21 cellular contexts compared by ENCODE assay signal in genomic region chr11:118318112-118319030, GRCh38. TPM values are rescaled to one million over a fixed set of nuclear protein-coding genes. Genes with fewer than 3 reads are reported as not detected.
A peak's percentile ranks its signal among the peaks of the same experiment; 100 is the strongest.
DNase-seq lines count a peak whose midpoint lies in the region; FAIRE-seq and TF ChIP-seq lines count a peak whose summit lies in the region.
"Had no signal": no experiment of that assay in that cellular context is flagged by ENCODE, and none has a peak within 500 bp of the region (broad histone marks: within the 10 kb centered on the region; RNA-seq: fewer than 3 reads in every experiment).

No MANE protein-coding gene starts in this region.

- FAIRE-seq in bronchial epithelial cell (lab: Jason Lieb, UNC) = no peak

- no peak for TF ChIP-seq CTCF in MCF 10A (IDR thresholded peaks at IDR 0.05; ENCODE audit: unreplicated experiment)
- TF ChIP-seq CTCF in breast epithelium (IDR thresholded peaks at IDR 0.05) = no peak
- no peak for TF ChIP-seq CTCF in bronchial epithelial cell (IDR thresholded peaks at IDR 0.05; ENCODE audit: insufficient read depth, low read length, severe bottlenecking)

- H3K27me3 Mint-ChIP-seq in MCF 10A (ENCODE audit: insufficient read depth, unreplicated experiment) = no peaks in the 10 kb centered on the region

- DNase-seq in MCF 10A (ENCODE audit: unreplicated experiment) = peak; percentile 4
- no peak for DNase-seq in breast epithelium (ENCODE audit: low spot score in 2 of 2)
- peak; percentile 53 for DNase-seq in NOMO-1 treated with DMSO at 0.1 percent for 48 hours (lab: John Stamatoyannopoulos, UW; ENCODE audit: unreplicated experiment)
- peak; percentile 76 for DNase-seq in bronchial epithelial cell (ENCODE audit: low read depth)
- no peak for DNase-seq in HPDE6-E6E7 (ENCODE audit: extremely low spot score)
- no peak for DNase-seq in stimulated activated naive CD4-positive, alpha-beta T cell treated with Interleukin-2 at 50 U/mL for 16 hours (lab: John Stamatoyannopoulos, UW)
- no peak for DNase-seq in DMS153 treated with DMSO at 0.1 percent for 48 hours (lab: John Stamatoyannopoulos, UW; ENCODE audit: unreplicated experiment)
- DNase-seq: glutamatergic neuron; islet precursor cell; mucosa of descending colon; NCI-H2029; NCI-H82; Right ventricle myocardium superior; stimulated activated CD4-positive, alpha-beta T cell treated with anti-CD3 and anti-CD28 coated beads, Interleukin-15, amount 100 ng/mL, for 24 hours had no signal

- CTCF ChIA-PET in MCF 10A (lab: Yijun Ruan, JAX) = interaction anchor here (0.6 kb wide), 1 partner anchor 162 kb away, joined by 3 read pairs; no protein-coding TSS in a partner anchor

- no TSS peak for BruUV-seq in MCF 10A (replicated peaks; lab: Mats Ljungman, UMichigan)

- POLR2A ChIA-PET in MCF 10A (lab: Yijun Ruan, JAX) = no interaction called here

- H3K4me3 Mint-ChIP-seq in MCF 10A (ENCODE audit: unreplicated experiment) = no peak overlapping the region

- H3K27ac ChIP-seq in breast epithelium = no peak overlapping the region
- peak overlapping the region; percentile 77 for H3K27ac ChIP-seq in thymus (ENCODE audit: low read depth)
- H3K27ac ChIP-seq: KMS-11, parathyroid adenoma, thoracic aorta had no signal

- no peak for TF ChIP-seq POLR2A in breast epithelium (IDR thresholded peaks at IDR 0.05)

- H3K4me1 ChIP-seq in breast epithelium = no peaks in the 10 kb centered on the region
- peaks cover 55% of the 10 kb centered on the region for H3K4me1 ChIP-seq in thymus (ENCODE audit: control insufficient read depth, insufficient read depth, low read length)

- WGBS in thymus = 71% methylated on average over 15 of the region's 15 CpGs

- H3K9me3 Mint-ChIP-seq in MCF 10A (ENCODE audit: unreplicated experiment) = no peaks in the 10 kb centered on the region

- H3K9me3 ChIP-seq in breast epithelium (no peaks in the 10 kb centered on the region), thymus (ENCODE audit: control insufficient read depth) (no peaks in the 10 kb centered on the region)
- H3K9me3 ChIP-seq: HAP-1, mucosa of descending colon, thoracic aorta had no signal

- no peaks in the 10 kb centered on the region for H3K36me3 Mint-ChIP-seq in MCF 10A (ENCODE audit: insufficient read depth, unreplicated experiment)

- H3K4me1 Mint-ChIP-seq in MCF 10A (ENCODE audit: insufficient read depth, unreplicated experiment) = peaks cover 13% of the 10 kb centered on the region

- H3K27me3 ChIP-seq in breast epithelium (no peaks in the 10 kb centered on the region), bronchial epithelial cell (ENCODE audit: control insufficient read depth, insufficient read depth, low read length) (no peaks in the 10 kb centered on the region), thymus (ENCODE audit: control insufficient read depth, insufficient read depth) (no peaks in the 10 kb centered on the region)

- no peak overlapping the region for H3K27ac Mint-ChIP-seq in MCF 10A (ENCODE audit: low read depth, unreplicated experiment)

- intact Hi-C loops in MCF 10A (cut with micrococcal nuclease) (no loop called here), breast epithelium (cut with DNase I; ENCODE audit: low total_unique reads) (no loop called here)

- H3K36me3 ChIP-seq in breast epithelium (no peaks in the 10 kb centered on the region), bronchial epithelial cell (ENCODE audit: control insufficient read depth, insufficient read depth, low read length) (no peaks in the 10 kb centered on the region), thymus (ENCODE audit: control insufficient read depth, insufficient read depth) (peaks cover 36% of the 10 kb centered on the region)
- H3K36me3 ChIP-seq: HAP-1, thoracic aorta had no signal

- H3K4me3 ChIP-seq in breast epithelium (no peak overlapping the region), bronchial epithelial cell (ENCODE audit: low read depth, low read length) (no peak overlapping the region), thymus (ENCODE audit: low read length) (no peak overlapping the region)
- H3K4me3 ChIP-seq: HAP-1, mucosa of descending colon, thoracic aorta had no signal

RNA-seq across cellular contexts. Expression of gene CD3E, which starts 13.8 kb away (rescaled TPM):
- total RNA-seq in MCF 10A (2022) (not detected in 2 replicates), breast epithelium (1 to 10 TPM in 2 of 3 donors, under 1 TPM in 1; 0.66 to 6.0 (median 2.1) TPM), bronchial epithelial cell (not detected in 2 replicates)
- polyA plus RNA-seq in thymus = 328 TPM
- total RNA-seq: cerebellum, epithelial cell of proximal tubule had no signal

RNA-seq across cellular contexts. Expression of gene CD3D, which starts 24.1 kb away (rescaled TPM):
- total RNA-seq in MCF 10A (2022) (not detected in 2 replicates), breast epithelium (1 to 10 TPM; 2.6 to 4.8 (median 3.5) TPM), bronchial epithelial cell (not detected in 2 replicates)
- polyA plus RNA-seq in thymus = 501 TPM
- total RNA-seq: epithelial cell of proximal tubule had no signal

RNA-seq across cellular contexts. Expression of gene CD3G, which starts 25.8 kb away (rescaled TPM):
- total RNA-seq in MCF 10A (2022) = not detected in 2 replicates
- total RNA-seq in breast epithelium = 100 to 1,000 TPM in 1 of 3 donors, 1 to 10 TPM in 1, under 1 TPM in 1; 0.80 to 122 (median 1.2) TPM
- not detected in 2 replicates for total RNA-seq in bronchial epithelial cell
- polyA plus RNA-seq in thymus = 32.0 TPM
- total RNA-seq: cerebellum, epithelial cell of proximal tubule, Right ventricle myocardium superior had no signal

RNA-seq across cellular contexts. Expression of gene UBE4A, which starts 41.0 kb away (rescaled TPM):
- 41.0 and 47.7 TPM in 2 replicates for total RNA-seq in MCF 10A (2022)
- 10 to 100 TPM; 39.0 to 51.5 (median 51.5) TPM for total RNA-seq in breast epithelium
- total RNA-seq in bronchial epithelial cell = 16.1 and 21.9 TPM in 2 replicates
- polyA plus RNA-seq in thymus = 40.6 TPM

RNA-seq across cellular contexts. Expression of gene MPZL2, which starts 54.3 kb away (rescaled TPM):
- total RNA-seq in MCF 10A (2022) (7.0 and 13.7 TPM in 2 replicates), breast epithelium (10 to 100 TPM in 2 of 3 donors, 1 to 10 TPM in 1; 4.6 to 73.1 (median 70.7) TPM), bronchial epithelial cell (38.7 and 79.2 TPM in 2 replicates)
- 47.7 TPM for polyA plus RNA-seq in thymus

Comparison
In these comparisons a context has a peak if more than half of its experiments do, and no peak if none do; other contexts are left out.
1. DNase-seq: peak in MCF 10A (single experiment), NOMO-1 treated with DMSO at 0.1 percent for 48 hours (single experiment) and bronchial epithelial cell (single experiment); none in breast epithelium (0 of 2), HPDE6-E6E7 (single experiment), stimulated activated naive CD4-positive, alpha-beta T cell treated with Interleukin-2 at 50 U/mL for 16 hours (single experiment) and DMS153 treated with DMSO at 0.1 percent for 48 hours (single experiment).